Comparison of ENCODE assay signal across 1 cellular context in the genomic region with DNA sequence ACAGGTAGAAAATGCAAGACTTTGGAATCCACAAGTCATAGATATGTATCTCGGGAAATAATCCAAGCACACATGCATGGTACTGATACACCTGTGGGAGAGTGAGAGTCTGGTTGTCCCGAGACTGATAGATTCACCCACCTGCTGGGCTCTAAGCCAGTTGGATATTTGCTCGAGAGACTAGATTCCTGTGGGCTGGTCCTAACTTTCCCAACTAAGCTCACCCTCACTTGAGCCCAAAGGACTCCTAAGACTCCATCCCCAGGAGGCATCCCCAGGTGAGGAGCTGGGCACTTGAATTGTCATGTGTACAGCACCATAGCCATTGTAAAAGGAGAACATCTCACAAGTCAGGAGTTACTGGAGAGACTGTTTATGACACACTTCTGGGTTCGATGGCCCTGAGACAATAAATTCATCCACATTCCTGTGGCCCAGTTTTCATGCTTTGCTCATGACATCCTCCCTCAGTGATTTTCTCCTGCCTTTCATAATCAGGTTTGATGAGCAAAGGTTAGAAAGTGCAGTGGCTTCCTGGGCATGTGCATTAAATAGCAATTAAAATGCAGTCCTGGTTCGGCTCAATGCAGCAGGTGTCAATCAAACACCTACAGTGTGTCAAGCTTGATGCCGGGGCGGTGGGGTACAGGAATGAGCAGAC.
TF ChIP-seq lines count a peak whose summit lies in the region.

No MANE protein-coding gene starts in this region.

TF ChIP-seq in neural cell, 6 proteins besides CTCF, POLR2A, EP300 and RAD21 (continued from another document):
- TF ChIP-seq REST (IDR thresholded peaks at IDR 0.05; ENCODE audit: borderline replicate concordance) = no peak
- TF ChIP-seq POLR2AphosphoS5 (IDR thresholded peaks at IDR 0.05) = no peak
- no peak for TF ChIP-seq SMC3 (conservative IDR thresholded peaks at IDR 0.05; ENCODE audit: poor library complexity)
TF ChIP-seq in neural cell: peak in this region for 0.
